13 cellular contexts compared by ENCODE assay signal in genomic region chr1:161954050-161954449, GRCh38.
A peak's percentile ranks its signal among the peaks of the same experiment; 100 is the strongest.
DNase-seq lines count a peak whose midpoint lies in the region; ATAC-seq and TF ChIP-seq lines count a peak whose summit lies in the region.
"Had no signal": no experiment of that assay in that cellular context is flagged by ENCODE, and none has a peak within 500 bp of the region (broad histone marks: within the 10 kb centered on the region; RNA-seq: fewer than 3 reads in every experiment).

No MANE protein-coding gene starts in this region.

- H3K27me3 ChIP-seq in breast epithelium (no peaks in the 10 kb centered on the region), MM.1S (replicated peaks; ENCODE audit: insufficient read depth, low read length) (no peaks in the 10 kb centered on the region)
- H3K27me3 ChIP-seq: ascending aorta, foreskin keratinocyte, right atrium auricular region had no signal

- CTCF ChIA-PET in MCF 10A (lab: Yijun Ruan, JAX) = interaction anchor here (1.2 to 2.9 kb wide), 3 partner anchors 30 to 161 kb away, joined by 4 to 12 read pairs (median 4); no protein-coding TSS in a partner anchor

- no peak for TF ChIP-seq CTCF in MCF 10A (IDR thresholded peaks at IDR 0.05; ENCODE audit: unreplicated experiment)
- TF ChIP-seq CTCF in breast epithelium (IDR thresholded peaks at IDR 0.05) = no peak
- no peak for TF ChIP-seq CTCF in MM.1S (IDR thresholded peaks at IDR 0.05; ENCODE audit: low read length)

- peaks cover 23% of the 10 kb centered on the region for H3K4me1 Mint-ChIP-seq in MCF 10A (ENCODE audit: insufficient read depth, unreplicated experiment)
- peaks cover 41% of the 10 kb centered on the region for H3K4me1 Mint-ChIP-seq in stimulated activated naive CD8-positive, alpha-beta T cell treated with anti-CD3 and anti-CD28 coated beads, Interleukin-15, amount 100 ng/mL, for 72 hours

- no peak overlapping the region for H3K9ac ChIP-seq in MM.1S (ENCODE audit: low read length)

- H4K20me1 ChIP-seq in MM.1S (ENCODE audit: insufficient read depth, low read length) = no peaks in the 10 kb centered on the region

- H3K9me3 ChIP-seq in breast epithelium = no peaks in the 10 kb centered on the region
- H3K9me3 ChIP-seq in MM.1S (replicated peaks; ENCODE audit: insufficient read depth, low read length) = no peaks in the 10 kb centered on the region
- H3K9me3 ChIP-seq: ascending aorta, right atrium auricular region had no signal

- no peak for ATAC-seq in stimulated activated naive CD8-positive, alpha-beta T cell treated with anti-CD3 and anti-CD28 coated beads, Interleukin-15, amount 100 ng/mL, for 72 hours
- ATAC-seq: foreskin keratinocyte had no signal

- no peaks in the 10 kb centered on the region for H3K9me3 Mint-ChIP-seq in MCF 10A (ENCODE audit: unreplicated experiment)
- H3K9me3 Mint-ChIP-seq in stimulated activated naive CD8-positive, alpha-beta T cell treated with anti-CD3 and anti-CD28 coated beads, Interleukin-15, amount 100 ng/mL, for 72 hours = no peaks in the 10 kb centered on the region
- H3K9me3 Mint-ChIP-seq: immature natural killer cell had no signal

- no TSS peak for BruUV-seq in MCF 10A (replicated peaks; lab: Mats Ljungman, UMichigan)

- intact Hi-C loops in MCF 10A (cut with micrococcal nuclease) (no loop called here), breast epithelium (cut with DNase I; ENCODE audit: low total_unique reads) (no loop called here)

- no peak overlapping the region for H3K4me3 ChIP-seq in breast epithelium
- H3K4me3 ChIP-seq in MM.1S (ENCODE audit: low read length) = no peak overlapping the region
- H3K4me3 ChIP-seq: ascending aorta, right atrium auricular region had no signal

- peak overlapping the region; percentile 28 for H3K27ac Mint-ChIP-seq in MCF 10A (ENCODE audit: low read depth, unreplicated experiment)
- no peak overlapping the region for H3K27ac Mint-ChIP-seq in stimulated activated naive CD8-positive, alpha-beta T cell treated with anti-CD3 and anti-CD28 coated beads, Interleukin-15, amount 100 ng/mL, for 72 hours

- H3K79me2 ChIP-seq in MM.1S (ENCODE audit: low read length) = no peaks in the 10 kb centered on the region

- no peak overlapping the region for H2AFZ ChIP-seq in MM.1S (ENCODE audit: low read length)

- no peaks in the 10 kb centered on the region for H3K36me3 ChIP-seq in breast epithelium
- H3K36me3 ChIP-seq in MM.1S (replicated peaks; ENCODE audit: insufficient read depth, low read length) = peaks cover 3% of the 10 kb centered on the region

- no peaks in the 10 kb centered on the region for H3K9me2 ChIP-seq in MM.1S (replicated peaks; ENCODE audit: insufficient read depth, low read length)

- no peaks in the 10 kb centered on the region for H3F3A ChIP-seq in MM.1S (ENCODE audit: insufficient read depth, low read length)

- no peaks in the 10 kb centered on the region for H3K4me1 ChIP-seq in breast epithelium
- H3K4me1 ChIP-seq in MM.1S (ENCODE audit: low read length) = no peaks in the 10 kb centered on the region

- POLR2A ChIA-PET in MCF 10A (lab: Yijun Ruan, JAX) = interaction anchor here (0.6 kb wide), 2 partner anchors 29 to 335 kb away, joined by 3 to 4 read pairs; no protein-coding TSS in a partner anchor

- no peak overlapping the region for H3K4me2 ChIP-seq in MM.1S (ENCODE audit: low read depth, low read length)

- H3K4me3 Mint-ChIP-seq in MCF 10A (ENCODE audit: unreplicated experiment) = no peak overlapping the region
- no peak overlapping the region for H3K4me3 Mint-ChIP-seq in stimulated activated naive CD8-positive, alpha-beta T cell treated with anti-CD3 and anti-CD28 coated beads, Interleukin-15, amount 100 ng/mL, for 72 hours

- peaks cover 17% of the 10 kb centered on the region for H3K36me3 Mint-ChIP-seq in MCF 10A (ENCODE audit: insufficient read depth, unreplicated experiment)

- H3K27ac ChIP-seq in breast epithelium (no peak overlapping the region), MM.1S (ENCODE audit: low read length) (no peak overlapping the region)
- H3K27ac ChIP-seq: foreskin keratinocyte, right atrium auricular region had no signal

- H3K27me3 Mint-ChIP-seq in MCF 10A (ENCODE audit: insufficient read depth, unreplicated experiment) = no peaks in the 10 kb centered on the region
- H3K27me3 Mint-ChIP-seq in stimulated activated naive CD8-positive, alpha-beta T cell treated with anti-CD3 and anti-CD28 coated beads, Interleukin-15, amount 100 ng/mL, for 72 hours = no peaks in the 10 kb centered on the region

- TF ChIP-seq POLR2A in breast epithelium (IDR thresholded peaks at IDR 0.05) = no peak

- DNase-seq in MCF 10A (ENCODE audit: unreplicated experiment) (no peak), breast epithelium (ENCODE audit: low spot score in 2 of 2) (no peak), OCI-M1 (lab: John Stamatoyannopoulos, UW) (peak; percentile 50), foreskin melanocyte (peak; percentile 16), HUDEP-2 (lab: John Stamatoyannopoulos, UW; ENCODE audit: unreplicated experiment in 76 of 76) (no peak), MM.1S (no peak)
- DNase-seq in activated effector memory CD4-positive, alpha-beta T cell treated with anti-CD3 and anti-CD28 coated beads, Interleukin-2, amount 50 U/mL, for 16 hours = no peak
- DNase-seq in stimulated activated naive CD8-positive, alpha-beta T cell treated with anti-CD3 and anti-CD28 coated beads, Interleukin-15, amount 100 ng/mL, for 72 hours = no peak
- DNase-seq: foreskin keratinocyte, immature natural killer cell, NCI-H2171 treated with DMSO at 0.1 percent for 48 hours had no signal

Comparison
In these comparisons a context has a peak if more than half of its experiments do, and no peak if none do; other contexts are left out.
1. DNase-seq: peak in OCI-M1 (single experiment) and foreskin melanocyte (single experiment); none in MCF 10A (single experiment), breast epithelium (0 of 2), activated effector memory CD4-positive, alpha-beta T cell treated with anti-CD3 and anti-CD28 coated beads, Interleukin-2, amount 50 U/mL, for 16 hours (single experiment), HUDEP-2 (0 of 76), stimulated activated naive CD8-positive, alpha-beta T cell treated with anti-CD3 and anti-CD28 coated beads, Interleukin-15, amount 100 ng/mL, for 72 hours (0 of 2) and MM.1S (single experiment).